In genomic region chr10:70671619-70672164, GRCh38 we compare ENCODE assay signal across 11 cellular contexts. TPM values are rescaled to one million over a fixed set of nuclear protein-coding genes. Genes with fewer than 3 reads are reported as not detected.
DNase-seq lines count a peak whose midpoint lies in the region; ATAC-seq and TF ChIP-seq lines count a peak whose summit lies in the region.
"Had no signal": no experiment of that assay in that cellular context is flagged by ENCODE, and none has a peak within 500 bp of the region (broad histone marks: within the 10 kb centered on the region; RNA-seq: fewer than 3 reads in every experiment).

No MANE protein-coding gene starts in this region.

- in situ Hi-C loops in GM23248 (cut with MboI), result no loop called here

- H3K27ac ChIP-seq in GM23248 (peak overlapping the region; percentile 45), sigmoid colon (no peak overlapping the region)
- H3K27ac ChIP-seq: epithelial cell of prostate, VCaP had no signal

- DNase-seq in GM23248, result no peak
- no peak for DNase-seq in foreskin fibroblast
- no peak for DNase-seq in sigmoid colon
- DNase-seq: NCI-H2081 treated with DMSO at 0.1 percent for 48 hours had no signal

- TF ChIP-seq EP300 in sigmoid colon (IDR thresholded peaks at IDR 0.05), result no peak

- ATAC-seq in HG02884 (IDR thresholded peaks at IDR 0.05; ENCODE audit: unreplicated experiment) (no peak), GM18511 (IDR thresholded peaks at IDR 0.05; ENCODE audit: unreplicated experiment) (no peak), GM18861 (IDR thresholded peaks at IDR 0.05; ENCODE audit: unreplicated experiment) (no peak), HG02970 (IDR thresholded peaks at IDR 0.05; ENCODE audit: low FRiP score, unreplicated experiment) (no peak)

- H3K9me3 ChIP-seq in GM23248 (ENCODE audit: low read depth), result no peaks in the 10 kb centered on the region
- no peaks in the 10 kb centered on the region for H3K9me3 ChIP-seq in sigmoid colon

- H3K27me3 ChIP-seq in GM23248 (replicated peaks; ENCODE audit: insufficient read depth) (no peaks in the 10 kb centered on the region), sigmoid colon (peaks cover 0 to 30% (median 0%) of the 10 kb centered on the region in 3 donors)

- H4K20me1 ChIP-seq in GM23248 (ENCODE audit: insufficient read depth), result no peaks in the 10 kb centered on the region

- H3K36me3 ChIP-seq in GM23248 (ENCODE audit: low read depth) (no peaks in the 10 kb centered on the region), sigmoid colon (no peaks in the 10 kb centered on the region)

- WGBS in GM23248 (ENCODE audit: low coverage in 1 of 2, low lambda C conversion rate in 2 of 2, missing lambda C conversion rate in 2 of 2), 2 experiments, result 14% methylated on average over 5 of the region's 5 CpGs
- WGBS in sigmoid colon, 2 donors, result 18 to 27% methylated on average over 5 of the region's 5 CpGs

- intact Hi-C loops in sigmoid colon (cut with DNase I), result no loop called here

- peak overlapping the region; percentile 67 for H2AFZ ChIP-seq in GM23248

- no peaks in the 10 kb centered on the region for H3K79me2 ChIP-seq in GM23248 (ENCODE audit: insufficient read depth)

- 0 out of 2 replicates have a peak, but pooled peaks have one; percentile 11 for TF ChIP-seq CTCF in WI38 (IDR thresholded peaks at IDR 0.05; ENCODE audit: low read depth, low read length)
- TF ChIP-seq CTCF in foreskin fibroblast (IDR thresholded peaks at IDR 0.05; ENCODE audit: low read depth, low read length), result peak; percentile 22
- TF ChIP-seq CTCF in sigmoid colon (IDR thresholded peaks at IDR 0.05), result no peak

- H3K4me2 ChIP-seq in GM23248 (ENCODE audit: unreplicated experiment), result peak overlapping the region; percentile 79

- no peak for TF ChIP-seq POLR2A in sigmoid colon (IDR thresholded peaks at IDR 0.05)

- H3K4me3 ChIP-seq in GM23248 (peak overlapping the region; percentile 65), WI38 (ENCODE audit: low read depth, low read length) (peak overlapping the region; percentile 56), foreskin fibroblast (ENCODE audit: low read depth in 1 of 2, low read length in 2 of 2) (peak overlapping the region; percentile 50 to 82), sigmoid colon (peak overlapping the region in 3 of 4 donors; percentile 26 to 49 (median 38))

- H3K9ac ChIP-seq in GM23248, result peak overlapping the region; percentile 88

- no peaks in the 10 kb centered on the region for H3K9me2 ChIP-seq in GM23248 (ENCODE audit: insufficient read depth)

- peaks cover 23% of the 10 kb centered on the region for H3F3A ChIP-seq in GM23248 (ENCODE audit: insufficient read depth)

- peaks cover 14% of the 10 kb centered on the region for H3K4me1 ChIP-seq in GM23248 (ENCODE audit: insufficient read depth)
- H3K4me1 ChIP-seq in sigmoid colon, result peaks cover 0 to 24% (median 21%) of the 10 kb centered on the region in 4 donors

RNA-seq across cellular contexts. Expression of gene ADAMTS14, which starts 0.6 kb away (rescaled TPM):
- total RNA-seq in GM23248 (2014; rRNA removed; shearing (Covaris generic)), result 0.97 and 1.4 TPM in 2 replicates
- polyA plus RNA-seq in GM23248 (2016; fragmentation: Nextera tagmentation; extraction: Ambion mirVana) (0.76 and 0.91 TPM in 2 replicates), sigmoid colon (under 1 TPM; 0.23 to 0.99 (median 0.60) TPM)
- total RNA-seq in sigmoid colon, result 1 to 10 TPM in 1 of 4 donors, under 1 TPM in 2, not detected in 1; under 0.01 to 1.1 (median 0.41) TPM

Comparison
In these comparisons a context has a peak if more than half of its experiments do, and no peak if none do; other contexts are left out.
1. CTCF ChIP-seq: peak in WI38 (single experiment) and foreskin fibroblast (single experiment); none in sigmoid colon (0 of 4).
2. Peak in every context shown above with its lines, with median percentiles within 50 percentile points of each other: H3K4me3 ChIP-seq.